ENCODE assay signal across 9 cellular contexts in genomic region chr1:34885405-34886247, GRCh38. TPM values are rescaled to one million over a fixed set of nuclear protein-coding genes. Genes with fewer than 3 reads are reported as not detected.
DNase-seq lines count a peak whose midpoint lies in the region; ATAC-seq, FAIRE-seq and TF ChIP-seq lines count a peak whose summit lies in the region.
"Had no signal": no experiment of that assay in that cellular context is flagged by ENCODE, and none has a peak within 500 bp of the region (broad histone marks: within the 10 kb centered on the region; RNA-seq: fewer than 3 reads in every experiment).

No MANE protein-coding gene starts in this region.

- no peak for FAIRE-seq in small intestine (lab: Jason Lieb, UNC)

- TF ChIP-seq CTCF in IMR-90 (conservative IDR thresholded peaks at IDR 0.05; ENCODE audit: low read depth, low read length), result no peak

- H2BK15ac ChIP-seq in IMR-90 (ENCODE audit: low read depth, low read length), result no peak overlapping the region

- no peak overlapping the region for H4K91ac ChIP-seq in IMR-90 (ENCODE audit: insufficient read depth, low read depth, low read length)

- in situ Hi-C loops in IMR-90 (cut with MboI; ENCODE audit: low sequenced_read_pairs), result no loop called here

- H3K4me3 ChIP-seq in IMR-90 (ENCODE audit: insufficient read depth, low read depth, low read length), result peak overlapping the region; percentile 31
- peak overlapping the region; percentile 19 to 36 for H3K4me3 ChIP-seq in small intestine (ENCODE audit: low read depth in 1 of 2, low read length in 2 of 2)
- H3K4me3 ChIP-seq: SJSA1 had no signal

- no peak overlapping the region for H3K56ac ChIP-seq in IMR-90 (ENCODE audit: extremely low read depth, insufficient read depth, low read length)

- DNase-seq in IMR-90 (no peak), activated T-helper 1 cell treated with Interleukin-2 at 50 U/mL for 16 hours (ENCODE audit: low read depth) (peak; percentile 17), left cardiac atrium (peak; percentile 66), small intestine (peak; percentile 23), NCI-H526 (lab: John Stamatoyannopoulos, UW) (no peak), NCI-H82 (lab: John Stamatoyannopoulos, UW) (no peak), HuH-7 (ENCODE audit: low spot score) (no peak)

- H3K79me1 ChIP-seq in IMR-90 (ENCODE audit: low read depth in 1 of 2, low read length in 2 of 2), result no peaks in the 10 kb centered on the region

- H3K18ac ChIP-seq in IMR-90 (ENCODE audit: low read depth, low read length), result no peak overlapping the region

- intact Hi-C loops in IMR-90 (cut with micrococcal nuclease), result no loop called here
- intact Hi-C loops in left cardiac atrium (cut with DNase I), result no loop called here

- no peak overlapping the region for H3K27ac ChIP-seq in IMR-90 (ENCODE audit: insufficient read depth, low read length)
- H3K27ac ChIP-seq in small intestine (ENCODE audit: low read depth in 1 of 2, low read length in 1 of 2), result no peak overlapping the region
- H3K27ac ChIP-seq: SJSA1 had no signal

- H2BK5ac ChIP-seq in IMR-90 (ENCODE audit: low read depth, low read length, poor library complexity, severe bottlenecking), result no peak overlapping the region

- no peak overlapping the region for H3K4ac ChIP-seq in IMR-90 (ENCODE audit: low read depth, low read length)

- no peaks in the 10 kb centered on the region for H4K20me1 ChIP-seq in IMR-90 (ENCODE audit: insufficient read depth, low read length)

- H2AK9ac ChIP-seq in IMR-90 (replicated peaks; ENCODE audit: low read depth, low read length, poor library complexity), result no peak overlapping the region

- H3K9ac ChIP-seq in IMR-90 (ENCODE audit: low read depth, low read length), result peak overlapping the region; percentile 23; the same call in 1 of the 2 replicates

- H3K14ac ChIP-seq in IMR-90 (replicated peaks; ENCODE audit: low read depth, low read length), result no peak overlapping the region

- peaks cover 25% of the 10 kb centered on the region for H3K27me3 ChIP-seq in IMR-90 (ENCODE audit: control insufficient read depth, insufficient read depth, low read length)
- H3K27me3 ChIP-seq in small intestine (ENCODE audit: control insufficient read depth in 2 of 2, insufficient read depth in 2 of 2, low read length in 2 of 2), result peaks cover 0 to 8% of the 10 kb centered on the region in 2 donors

- TF ChIP-seq RAD21 in IMR-90 (IDR thresholded peaks at IDR 0.05; ENCODE audit: low read length), result no peak

- dilution Hi-C loops in IMR-90 (cut with HindIII; ENCODE audit: low sequenced_read_pairs, unreplicated experiment), result no loop called here

- H2AK5ac ChIP-seq in IMR-90 (ENCODE audit: low read depth, low read length), result no peak overlapping the region

- H2BK20ac ChIP-seq in IMR-90 (ENCODE audit: low read depth, low read length), result no peak overlapping the region

- H3K36me3 ChIP-seq in IMR-90 (ENCODE audit: control insufficient read depth, insufficient read depth, low read length), result no peaks in the 10 kb centered on the region
- no peaks in the 10 kb centered on the region for H3K36me3 ChIP-seq in small intestine (ENCODE audit: control insufficient read depth in 2 of 2, insufficient read depth in 2 of 2, low read length in 2 of 2)
- H3K36me3 ChIP-seq: SJSA1 had no signal

- no peak overlapping the region for H4K5ac ChIP-seq in IMR-90 (ENCODE audit: low read depth, low read length)

- CTCF ChIA-PET in IMR-90 (lab: Yijun Ruan, JAX), result no interaction called here

- no peak overlapping the region for H3K23ac ChIP-seq in IMR-90 (ENCODE audit: low read depth, low read length)

- H3K9me1 ChIP-seq in IMR-90 (ENCODE audit: insufficient read depth, low read length), result no peaks in the 10 kb centered on the region

- peak; percentile 96 for ATAC-seq in IMR-90 (ENCODE audit: low read depth)
- peak; percentile 55 to 92 for ATAC-seq in left cardiac atrium
- no peak for ATAC-seq in GM21529 (IDR thresholded peaks at IDR 0.05; ENCODE audit: unreplicated experiment)

- 2% methylated on average over 39 of the region's 80 CpGs; no CpG with 5 or more reads in 1 of the 2 experiments for WGBS in IMR-90 (ENCODE audit: extremely low coverage in 2 of 2, insufficient read length in 1 of 2), 2 experiments
- WGBS in small intestine, 3 donors, result 2 to 5% (median 4%) methylated on average over 57 to 80 of the region's 80 CpGs

- H2AFZ ChIP-seq in IMR-90 (replicated peaks; ENCODE audit: low read length, poor library complexity), result peak overlapping the region; percentile 86

- H3K4me1 ChIP-seq in IMR-90 (ENCODE audit: control insufficient read depth, insufficient read depth, low read length) (no peaks in the 10 kb centered on the region), small intestine (ENCODE audit: control insufficient read depth in 2 of 2, insufficient read depth in 1 of 2, low read depth in 1 of 2, low read length in 1 of 2) (peaks cover 0 to 2% of the 10 kb centered on the region in 2 donors)

- no TSS peak for BruUV-seq in IMR-90 (replicated peaks; lab: Mats Ljungman, UMichigan)

- POLR2A ChIA-PET in IMR-90 (lab: Charles Lee; ENCODE audit: unreplicated experiment), result no interaction called here

- TF ChIP-seq POLR2A in IMR-90 (IDR thresholded peaks at IDR 0.05; ENCODE audit: low read depth, low read length), result no peak

- no peak overlapping the region for H4K8ac ChIP-seq in IMR-90 (ENCODE audit: low read depth in 2 of 2, low read length in 2 of 2)

- H3K4me2 ChIP-seq in IMR-90 (ENCODE audit: low read depth, low read length), result peak overlapping the region; percentile 7; the same call in 1 of the 2 replicates

- H2BK120ac ChIP-seq in IMR-90 (ENCODE audit: low read depth, low read length), result no peak overlapping the region

- H3K9me3 ChIP-seq in IMR-90 (ENCODE audit: control insufficient read depth, insufficient read depth, low read length) (0 out of 2 replicates have a peak, but pooled peaks cover 2% of the 10 kb centered on the region), small intestine (ENCODE audit: control insufficient read depth, low read depth) (no peaks in the 10 kb centered on the region)
- H3K9me3 ChIP-seq: SJSA1 had no signal

TF ChIP-seq in IMR-90, 13 proteins besides CTCF, POLR2A, EP300 and RAD21:
- no peak for TF ChIP-seq MXI1 (IDR thresholded peaks at IDR 0.05; ENCODE audit: borderline replicate concordance, low read depth, low read length)
- no peak for TF ChIP-seq CEBPB (IDR thresholded peaks at IDR 0.05; ENCODE audit: low read depth, low read length)
- no peak for TF ChIP-seq RFX5 (IDR thresholded peaks at IDR 0.05; ENCODE audit: low read depth, low read length)
- no peak for TF ChIP-seq FOS (IDR thresholded peaks at IDR 0.05; ENCODE audit: low read depth, low read length)
- TF ChIP-seq RCOR1 (IDR thresholded peaks at IDR 0.05; ENCODE audit: insufficient replicate concordance, low read length), result no peak
- TF ChIP-seq MAZ (IDR thresholded peaks at IDR 0.05; ENCODE audit: borderline replicate concordance, low read depth, low read length), result no peak
- TF ChIP-seq NFE2L2 (IDR thresholded peaks at IDR 0.05; ENCODE audit: low read depth, low read length), result no peak
- TF ChIP-seq BHLHE40 (IDR thresholded peaks at IDR 0.05; ENCODE audit: low read depth, low read length), result no peak
- no peak for TF ChIP-seq ELK1 (IDR thresholded peaks at IDR 0.05; ENCODE audit: borderline replicate concordance, low read depth, low read length)
- TF ChIP-seq MAFK (IDR thresholded peaks at IDR 0.05; ENCODE audit: low read depth, low read length), result no peak
- TF ChIP-seq USF2 (IDR thresholded peaks at IDR 0.05; ENCODE audit: low read depth, low read length), result no peak
- no peak for TF ChIP-seq SMC3 (IDR thresholded peaks at IDR 0.05; ENCODE audit: low read depth, low read length)
- no peak for TF ChIP-seq CHD1 (IDR thresholded peaks at IDR 0.05; ENCODE audit: low read depth, low read length)

RNA-seq across cellular contexts. Expression of gene SMIM12, which starts 26.1 kb away (rescaled TPM):
- 31.9 and 36.4 TPM in 2 replicates for total RNA-seq in IMR-90 (2012; rRNA removed)
- 39.8 and 44.4 TPM in 2 replicates for polyA plus RNA-seq in IMR-90 (2012; rRNA removed)
- polyA plus RNA-seq in IMR-90 (2012; cell fraction: cytosol; rRNA removed), result 31.4 and 39.9 TPM in 2 replicates
- 13.7 and 21.5 TPM in 2 replicates for polyA plus RNA-seq in IMR-90 (2012; cell fraction: nucleus; rRNA removed; ENCODE audit: low replicate concordance)
- 10 to 100 TPM; 40.0 to 68.2 TPM for total RNA-seq in left cardiac atrium
- 10 to 100 TPM; 26.6 to 53.2 (median 40.0) TPM for polyA plus RNA-seq in small intestine

RNA-seq across cellular contexts. Expression of gene DLGAP3, which starts 43.8 kb away (rescaled TPM):
- not detected in 2 replicates for total RNA-seq in IMR-90 (2012; rRNA removed)
- polyA plus RNA-seq in IMR-90 (2012; rRNA removed), result 0.02 and 0.10 TPM in 2 replicates
- 0.03 TPM in 2 replicates for polyA plus RNA-seq in IMR-90 (2012; cell fraction: cytosol; rRNA removed)
- 0.01 and 0.09 TPM in 2 replicates for polyA plus RNA-seq in IMR-90 (2012; cell fraction: nucleus; rRNA removed; ENCODE audit: low replicate concordance)
- under 1 TPM; 0.18 to 0.38 TPM for total RNA-seq in left cardiac atrium
- under 1 TPM in 2 of 3 donors, not detected in 1; 0.27 to 0.39 TPM for polyA plus RNA-seq in small intestine
- total RNA-seq: SJSA1 had no signal

Comparison
In these comparisons a context has a peak if more than half of its experiments do, and no peak if none do; other contexts are left out.
1. DNase-seq: peak in activated T-helper 1 cell treated with Interleukin-2 at 50 U/mL for 16 hours (single experiment), left cardiac atrium (single experiment) and small intestine (single experiment); none in IMR-90 (single experiment), NCI-H526 (0 of 2), NCI-H82 (single experiment) and HuH-7 (single experiment).